22 cellular contexts compared by ENCODE assay signal in genomic region chr20:36219671-36220220, GRCh38.
"Had no signal": no experiment of that assay in that cellular context is flagged by ENCODE, and none has a peak within 500 bp of the region (broad histone marks: within the 10 kb centered on the region; RNA-seq: fewer than 3 reads in every experiment).

No MANE protein-coding gene starts in this region.

- H3K4me2 ChIP-seq: neural progenitor cell had no signal

- H3K27me3 ChIP-seq: foreskin keratinocyte, neural progenitor cell, transverse colon had no signal

- H3K9ac ChIP-seq: neural progenitor cell had no signal

- H3K36me3 ChIP-seq: neural progenitor cell, transverse colon had no signal

- H2AFZ ChIP-seq: neural progenitor cell had no signal

- H3K9me3 ChIP-seq: psoas muscle, transverse colon had no signal

- H3K4me1 ChIP-seq: foreskin keratinocyte, neural progenitor cell, psoas muscle, transverse colon had no signal

- H3K27ac ChIP-seq: foreskin keratinocyte, neural progenitor cell, psoas muscle, transverse colon had no signal

- DNase-seq: activated CD4-positive, alpha-beta T cell treated with anti-CD3 and anti-CD28 coated beads for 4 hours; activated CD4-positive, alpha-beta T cell treated with anti-CD3 and anti-CD28 coated beads, Interleukin-2, amount 50 U/mL, for 48 hours; activated CD4-positive, CD25-positive, alpha-beta regulatory T cell; activated CD8-positive, alpha-beta memory T cell treated with anti-CD3 and anti-CD28 coated beads, Interleukin-2, amount 50 U/mL, for 48 hours; activated naive CD4-positive, alpha-beta T cell treated with Interleukin-2 at 50 U/mL for 16 hours; activated naive CD8-positive, alpha-beta T cell treated with anti-CD3 and anti-CD28 coated beads for 36 hours; activated T-cell treated with anti-CD3 and anti-CD28 coated beads, Interleukin-2, amount 50 U/mL, for 48 hours; effector CD8-positive, alpha-beta T cell; foreskin keratinocyte; islet precursor cell; left colon; mesendoderm; naive B cell; psoas muscle; right cardiac atrium; stimulated activated CD4-positive, alpha-beta T cell treated with anti-CD3 and anti-CD28 coated beads, Interleukin-12 subunit alpha, Interleukin-12 subunit beta, amount 100 ng/mL, for 4 hours; stimulated activated CD4-positive, alpha-beta T cell treated with anti-CD3 and anti-CD28 coated beads, Interleukin-4, amount 100 ng/mL, for 4 hours; stimulated activated naive CD8-positive, alpha-beta T cell treated with anti-CD3 and anti-CD28 coated beads, Interleukin-15, Interleukin-2, amounts not matched to agents 100 U/mL and 50 U/mL, for 24 hours; SW 1271; T-helper 17 cell; transverse colon had no signal

- H3K4me3 ChIP-seq: neural progenitor cell, psoas muscle, transverse colon had no signal
